ENCODE assay signal across 8 cellular contexts in the genomic region with DNA sequence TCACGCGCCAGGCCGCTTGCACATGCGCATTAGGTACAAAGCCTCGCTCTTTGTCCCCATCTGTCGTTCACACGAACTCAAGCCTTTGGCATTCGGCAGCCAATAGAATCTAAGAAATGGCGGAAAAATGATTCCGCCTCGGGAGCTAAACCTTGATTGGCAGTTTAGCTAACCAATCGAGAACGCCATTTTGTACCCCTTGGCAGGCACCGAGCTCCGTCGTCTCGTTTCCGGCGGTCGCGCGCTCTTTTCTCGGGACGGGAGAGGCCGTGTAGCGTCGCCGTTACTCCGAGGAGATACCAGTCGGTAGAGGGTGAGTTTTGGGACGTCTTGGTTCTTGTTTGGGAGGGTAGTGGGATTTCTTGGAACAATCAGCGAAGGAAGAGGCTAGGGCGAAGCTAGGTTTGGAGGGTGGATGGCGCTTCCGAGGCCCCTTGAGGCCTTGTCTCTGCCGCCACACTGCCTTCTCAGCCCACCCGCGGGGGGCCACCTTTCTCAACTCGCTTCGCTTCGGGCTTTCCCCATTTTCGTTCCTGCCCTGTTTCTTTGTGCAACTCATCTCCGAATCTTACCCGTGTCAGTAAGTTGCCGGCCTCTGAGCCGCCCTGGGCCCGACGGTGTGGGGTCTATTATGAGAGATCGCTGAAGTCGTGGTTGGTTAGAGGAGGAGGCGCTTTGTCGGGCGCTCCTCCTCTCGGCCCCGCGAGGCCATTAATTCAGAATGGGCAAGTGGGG. TPM values are rescaled to one million over a fixed set of nuclear protein-coding genes. Genes with fewer than 3 reads are reported as not detected.
DNase-seq lines count a peak whose midpoint lies in the region; ATAC-seq and TF ChIP-seq lines count a peak whose summit lies in the region.

A gene with protein sequence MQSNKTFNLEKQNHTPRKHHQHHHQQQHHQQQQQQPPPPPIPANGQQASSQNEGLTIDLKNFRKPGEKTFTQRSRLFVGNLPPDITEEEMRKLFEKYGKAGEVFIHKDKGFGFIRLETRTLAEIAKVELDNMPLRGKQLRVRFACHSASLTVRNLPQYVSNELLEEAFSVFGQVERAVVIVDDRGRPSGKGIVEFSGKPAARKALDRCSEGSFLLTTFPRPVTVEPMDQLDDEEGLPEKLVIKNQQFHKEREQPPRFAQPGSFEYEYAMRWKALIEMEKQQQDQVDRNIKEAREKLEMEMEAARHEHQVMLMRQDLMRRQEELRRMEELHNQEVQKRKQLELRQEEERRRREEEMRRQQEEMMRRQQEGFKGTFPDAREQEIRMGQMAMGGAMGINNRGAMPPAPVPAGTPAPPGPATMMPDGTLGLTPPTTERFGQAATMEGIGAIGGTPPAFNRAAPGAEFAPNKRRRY (plus strand): TSS at position 227 of the 735 bp plus-strand sequence. CDS start 7,003 bp downstream, outside the sequence.

- peak in 2 of 4 experiments; percentile 4 to 31 for TF ChIP-seq CTCF in prostate gland (IDR thresholded peaks at IDR 0.05)

- 0% methylated on average over 27 of the region's 56 CpGs for WGBS in prostate gland
- under 1% methylated on average over 56 of the region's 56 CpGs for WGBS in urinary bladder

- H3K9me3 ChIP-seq in prostate gland = no peaks in the 10 kb centered on the region

- no peaks in the 10 kb centered on the region for H3K27me3 ChIP-seq in prostate gland (replicated peaks; ENCODE audit: insufficient read depth)

- TF ChIP-seq POLR2A in GM15510 (IDR thresholded peaks at IDR 0.05; ENCODE audit: borderline replicate concordance, extremely low read depth, insufficient read length) = peak; percentile 57
- peak; percentile 74 for TF ChIP-seq POLR2A in prostate gland (IDR thresholded peaks at IDR 0.05)

- DNase-seq in NCI-H187 (lab: John Stamatoyannopoulos, UW) = peak; percentile 93 to 98
- peak; percentile 44 to 99 (median 76) for DNase-seq in T-helper 2 cell
- DNase-seq in left ventricle myocardium superior = peak; percentile 81
- DNase-seq in prostate gland (ENCODE audit: low spot score) = peak; percentile 93

- ATAC-seq in HG02885 (IDR thresholded peaks at IDR 0.05; ENCODE audit: poor library complexity, unreplicated experiment) = peak; percentile 93
- ATAC-seq in left ventricle myocardium superior = peak; percentile 96

- H3K36me3 ChIP-seq in prostate gland (no peaks in the 10 kb centered on the region), urinary bladder (ENCODE audit: insufficient read depth) (no peaks in the 10 kb centered on the region)

- H3K27ac ChIP-seq in angular gyrus (ENCODE audit: low read depth, low read length) = peak within 1 kb of the TSS; percentile 91
- H3K27ac ChIP-seq in prostate gland = peak within 1 kb of the TSS; percentile 85 to 88
- H3K27ac ChIP-seq in urinary bladder (ENCODE audit: low read depth) = peak within 1 kb of the TSS; percentile 96

- intact Hi-C loops in left ventricle myocardium superior (cut with micrococcal nuclease) = no loop called here
- intact Hi-C loops in prostate gland (cut with DNase I) = loop anchor here (10.0 kb wide), 1 partner anchor 81 kb away; a partner anchor contains a TSS

- no peaks in the 10 kb centered on the region for H3K4me1 ChIP-seq in prostate gland (replicated peaks)
- no peaks in the 10 kb centered on the region for H3K4me1 ChIP-seq in urinary bladder (ENCODE audit: insufficient read depth)

- H3K4me3 ChIP-seq in prostate gland (peak within 1 kb of the TSS; percentile 46 to 51), urinary bladder (ENCODE audit: low read depth, low read length) (peak within 1 kb of the TSS; percentile 72)

RNA-seq across cellular contexts. Expression of the gene that starts here (rescaled TPM):
- 105 TPM for total RNA-seq in left ventricle myocardium superior
- total RNA-seq in prostate gland = 100 to 1,000 TPM; 266 to 287 TPM
- total RNA-seq in urinary bladder = 261 TPM
- 179 TPM for polyA plus RNA-seq in urinary bladder

Comparison
In these comparisons a context has a peak if more than half of its experiments do, and no peak if none do; other contexts are left out.
1. Peak in every context shown above with its lines: DNase-seq, ATAC-seq, H3K4me3 ChIP-seq and H3K27ac ChIP-seq.